In genomic region chr2:157792345-157793052, GRCh38 we compare ENCODE assay signal across 15 cellular contexts.
A peak's percentile ranks its signal among the peaks of the same experiment; 100 is the strongest.
DNase-seq lines count a peak whose midpoint lies in the region; ATAC-seq, FAIRE-seq and TF ChIP-seq lines count a peak whose summit lies in the region.
"Had no signal": no experiment of that assay in that cellular context is flagged by ENCODE, and none has a peak within 500 bp of the region (broad histone marks: within the 10 kb centered on the region; RNA-seq: fewer than 3 reads in every experiment).

No MANE protein-coding gene starts in this region.

- H3K4me3 Mint-ChIP-seq in endothelial cell (ENCODE audit: unreplicated experiment) (no peak overlapping the region), glutamatergic neuron (ENCODE audit: unreplicated experiment) (no peak overlapping the region)
- H3K4me3 Mint-ChIP-seq: CD8-positive, alpha-beta T cell; nephron had no signal

- TF ChIP-seq POLR2A in endothelial cell of umbilical vein (IDR thresholded peaks at IDR 0.05; ENCODE audit: low read depth, low read length): no peak
- TF ChIP-seq POLR2A in tibial nerve (IDR thresholded peaks at IDR 0.05): no peak

- no peak for FAIRE-seq in endothelial cell of umbilical vein (lab: Jason Lieb, UNC)
- FAIRE-seq: keratinocyte had no signal

- H3K27me3 Mint-ChIP-seq in endothelial cell (ENCODE audit: unreplicated experiment) (peaks cover 1% of the 10 kb centered on the region), glutamatergic neuron (ENCODE audit: unreplicated experiment) (no peaks in the 10 kb centered on the region)

- H4K20me1 ChIP-seq in endothelial cell of umbilical vein (replicated peaks; ENCODE audit: control insufficient read depth, extremely low read depth, insufficient read depth, low read length): no peaks in the 10 kb centered on the region
- peaks cover 22% of the 10 kb centered on the region for H4K20me1 ChIP-seq in osteoblast (ENCODE audit: insufficient read depth, low read length)

- CTCF ChIA-PET in endothelial cell of umbilical vein (lab: Charles Lee): interaction anchor here (0.7 kb wide), 1 partner anchor 953 kb away, joined by 3 read pairs; no protein-coding TSS in a partner anchor

- peaks cover 33% of the 10 kb centered on the region for H3K4me1 Mint-ChIP-seq in endothelial cell (ENCODE audit: unreplicated experiment)
- H3K4me1 Mint-ChIP-seq in glutamatergic neuron (ENCODE audit: low read depth, unreplicated experiment): no peaks in the 10 kb centered on the region

- WGBS in tibial nerve, 2 donors: 74 to 77% methylated on average over 3 of the region's 3 CpGs

- TF ChIP-seq EP300 in tibial nerve (IDR thresholded peaks at IDR 0.05): no peak

- H3K27me3 ChIP-seq in endothelial cell of umbilical vein (ENCODE audit: control insufficient read depth in 2 of 2, insufficient read depth in 2 of 2, low read length in 2 of 2) (no peaks in the 10 kb centered on the region), osteoblast (ENCODE audit: insufficient read depth, low read length) (no peaks in the 10 kb centered on the region), tibial nerve (no peaks in the 10 kb centered on the region)

- H3K9me3 Mint-ChIP-seq in endothelial cell (ENCODE audit: unreplicated experiment): no peaks in the 10 kb centered on the region
- no peaks in the 10 kb centered on the region for H3K9me3 Mint-ChIP-seq in glutamatergic neuron (ENCODE audit: unreplicated experiment)
- H3K9me3 Mint-ChIP-seq: CD8-positive, alpha-beta T cell; nephron had no signal

- dilution Hi-C loops in endothelial cell of umbilical vein (cut with MboI; ENCODE audit: extremely low pct_ligation_motif_present, low sequenced_read_pairs): loop anchor here (25.0 kb wide), 1 partner anchor 220 kb away; no protein-coding TSS in a partner anchor

- H3K4me3 ChIP-seq in AG10803 (ENCODE audit: low read length): no peak overlapping the region
- H3K4me3 ChIP-seq in endothelial cell of umbilical vein (replicated peaks in 1 of 3; ENCODE audit: insufficient read depth in 1 of 3, low read depth in 1 of 3, low read length in 3 of 3): no peak overlapping the region
- H3K4me3 ChIP-seq in osteoblast (ENCODE audit: insufficient read depth, low read length): no peak overlapping the region
- no peak overlapping the region for H3K4me3 ChIP-seq in tibial nerve

- H3K9me3 ChIP-seq in endothelial cell of umbilical vein (replicated peaks; ENCODE audit: control insufficient read depth, insufficient read depth, low read length): no peaks in the 10 kb centered on the region
- no peaks in the 10 kb centered on the region for H3K9me3 ChIP-seq in osteoblast (ENCODE audit: low read depth, low read length)
- no peaks in the 10 kb centered on the region for H3K9me3 ChIP-seq in tibial nerve

- H3K36me3 ChIP-seq in endothelial cell of umbilical vein (ENCODE audit: control insufficient read depth in 2 of 2, extremely low read depth in 1 of 2, insufficient read depth in 2 of 2, low read length in 2 of 2) (peaks cover 2% of the 10 kb centered on the region in 2 experiments), osteoblast (ENCODE audit: insufficient read depth, low read length) (peaks cover 1% of the 10 kb centered on the region), tibial nerve (peaks cover 0 to 9% (median 0%) of the 10 kb centered on the region in 3 donors)

- ATAC-seq in stimulated activated naive CD8-positive, alpha-beta T cell treated with anti-CD3 and anti-CD28 coated beads, Interleukin-15, Interleukin-2, amounts not matched to agents 100 U/mL and 50 U/mL, for 24 hours: no peak
- ATAC-seq: CD8-positive, alpha-beta T cell; esophagus mucosa had no signal

- no TSS peak for BruUV-seq in endothelial cell of umbilical vein (replicated peaks; lab: Mats Ljungman, UMichigan)

- H3K27ac Mint-ChIP-seq in endothelial cell (ENCODE audit: unreplicated experiment) (no peak overlapping the region), glutamatergic neuron (ENCODE audit: unreplicated experiment) (no peak overlapping the region)
- H3K27ac Mint-ChIP-seq: CD8-positive, alpha-beta T cell; nephron had no signal

- H3K4me1 ChIP-seq in endothelial cell of umbilical vein (ENCODE audit: control insufficient read depth, extremely low read depth, insufficient read depth, low read length) (peaks cover 19% of the 10 kb centered on the region), osteoblast (ENCODE audit: insufficient read depth, low read length) (peaks cover 15% of the 10 kb centered on the region), tibial nerve (peaks cover 0 to 31% (median 3%) of the 10 kb centered on the region in 4 donors)

- H3K36me3 Mint-ChIP-seq in endothelial cell (ENCODE audit: low read depth, unreplicated experiment) (no peaks in the 10 kb centered on the region), glutamatergic neuron (ENCODE audit: unreplicated experiment) (no peaks in the 10 kb centered on the region)

- H2AFZ ChIP-seq in endothelial cell of umbilical vein (ENCODE audit: low read depth, low read length): no peak overlapping the region
- no peak overlapping the region for H2AFZ ChIP-seq in osteoblast (ENCODE audit: low read length)

- peak; percentile 70 for DNase-seq in AG10803 (ENCODE audit: low read depth)
- DNase-seq in M059J (ENCODE audit: low read depth): peak; percentile 82
- DNase-seq in endothelial cell of umbilical vein (ENCODE audit: low read depth, low spot score): peak; percentile 33
- DNase-seq in osteoblast (ENCODE audit: insufficient read length, low spot score, missing footprints): peak; percentile 46
- no peak for DNase-seq in endothelial cell (ENCODE audit: low spot score)
- no peak for DNase-seq in tibial nerve (ENCODE audit: low spot score in 2 of 2)
- DNase-seq in stimulated activated naive CD8-positive, alpha-beta T cell treated with anti-CD3 and anti-CD28 coated beads, Interleukin-15, Interleukin-2, amounts not matched to agents 100 U/mL and 50 U/mL, for 24 hours: no peak
- no peak for DNase-seq in glutamatergic neuron
- DNase-seq: activated T-cell treated with anti-CD3 and anti-CD28 coated beads, Interleukin-2, amount 50 U/mL, for 1 hour; CD8-positive, alpha-beta T cell; NCI-H1417; NCI-H774 had no signal

- H3K4me2 ChIP-seq in endothelial cell of umbilical vein (ENCODE audit: insufficient read depth, low read length) (no peak overlapping the region), osteoblast (ENCODE audit: insufficient read depth, low read length) (peak overlapping the region; percentile 56)

- POLR2A ChIA-PET in endothelial cell of umbilical vein (lab: Charles Lee): no interaction called here

- intact Hi-C loops in endothelial cell of umbilical vein (cut with micrococcal nuclease): no loop called here

- H3K27ac ChIP-seq in endothelial cell of umbilical vein (ENCODE audit: insufficient read depth, low read depth, low read length) (no peak overlapping the region), osteoblast (ENCODE audit: low read depth, low read length) (peak overlapping the region; percentile 49), tibial nerve (no peak overlapping the region)

- no peak for TF ChIP-seq CTCF in AG10803 (conservative IDR thresholded peaks at IDR 0.05; ENCODE audit: low read length)
- TF ChIP-seq CTCF in endothelial cell of umbilical vein (IDR thresholded peaks at IDR 0.05; ENCODE audit: extremely low read depth in 1 of 2, insufficient read depth in 1 of 2, low read depth in 1 of 2, low read length in 2 of 2): no peak
- no peak for TF ChIP-seq CTCF in osteoblast (IDR thresholded peaks at IDR 0.05; ENCODE audit: extremely low read depth, low read depth, low read length)
- TF ChIP-seq CTCF in endothelial cell (IDR thresholded peaks at IDR 0.05; ENCODE audit: unreplicated experiment): no peak
- no peak for TF ChIP-seq CTCF in tibial nerve (IDR thresholded peaks at IDR 0.05)
- no peak for TF ChIP-seq CTCF in glutamatergic neuron (IDR thresholded peaks at IDR 0.05; ENCODE audit: partially characterized antibody, unreplicated experiment)

- no peak overlapping the region for H3K9ac ChIP-seq in endothelial cell of umbilical vein (replicated peaks; ENCODE audit: extremely low read depth, insufficient read depth, low read length)

- H3K79me2 ChIP-seq in endothelial cell of umbilical vein (ENCODE audit: control insufficient read depth, insufficient read depth, low read length) (no peaks in the 10 kb centered on the region), osteoblast (ENCODE audit: insufficient read depth, low read length) (peaks cover 32% of the 10 kb centered on the region)

- no peaks in the 10 kb centered on the region for H3K9me1 ChIP-seq in endothelial cell of umbilical vein (replicated peaks; ENCODE audit: control insufficient read depth, extremely low read depth, insufficient read depth, low read length)

TF ChIP-seq in endothelial cell of umbilical vein, 7 proteins besides CTCF, POLR2A, EP300 and RAD21:
- TF ChIP-seq MYC (IDR thresholded peaks at IDR 0.05; ENCODE audit: low read depth, low read length): no peak
- peak; percentile 37 for TF ChIP-seq FOS (IDR thresholded peaks at IDR 0.05; ENCODE audit: borderline replicate concordance, insufficient read depth, low read length)
- TF ChIP-seq EZH2 (IDR thresholded peaks at IDR 0.05; ENCODE audit: borderline replicate concordance, low read depth, low read length, severe bottlenecking): no peak

Comparison
In these comparisons a context has a peak if more than half of its experiments do, and no peak if none do; other contexts are left out.
1. DNase-seq: peak in AG10803 (single experiment), M059J (single experiment), endothelial cell of umbilical vein (single experiment) and osteoblast (single experiment); none in endothelial cell (single experiment), tibial nerve (0 of 2), stimulated activated naive CD8-positive, alpha-beta T cell treated with anti-CD3 and anti-CD28 coated beads, Interleukin-15, Interleukin-2, amounts not matched to agents 100 U/mL and 50 U/mL, for 24 hours (single experiment) and glutamatergic neuron (single experiment).